Comparison of ENCODE assay signal across 17 cellular contexts in genomic region chr4:62051332-62051731, GRCh38.
DNase-seq lines count a peak whose midpoint lies in the region; TF ChIP-seq lines count a peak whose summit lies in the region.
"Had no signal": no experiment of that assay in that cellular context is flagged by ENCODE, and none has a peak within 500 bp of the region (broad histone marks: within the 10 kb centered on the region; RNA-seq: fewer than 3 reads in every experiment).

No MANE protein-coding gene starts in this region.

- no peak overlapping the region for H3K23ac ChIP-seq in mesenchymal stem cell (ENCODE audit: low read length in 2 of 2)

- no peak overlapping the region for H3K9ac ChIP-seq in mammary epithelial cell (ENCODE audit: insufficient read depth, low read length)
- no peak overlapping the region for H3K9ac ChIP-seq in mesenchymal stem cell (ENCODE audit: low read length)
- H3K9ac ChIP-seq: BLaER1 had no signal

- H2BK15ac ChIP-seq in mesenchymal stem cell (ENCODE audit: low read depth, poor library complexity, severe bottlenecking): no peak overlapping the region

- no peak overlapping the region for H3K27ac ChIP-seq in mammary epithelial cell (ENCODE audit: insufficient read depth, low read depth, low read length)
- no peak overlapping the region for H3K27ac ChIP-seq in mesenchymal stem cell (ENCODE audit: low read length, poor library complexity, severe bottlenecking)
- H3K27ac ChIP-seq: 22Rv1, BLaER1, HL-60 had no signal

- in situ Hi-C loops in mammary epithelial cell (cut with MboI; ENCODE audit: low sequenced_read_pairs in 2 of 2): no loop called here

- no peak for TF ChIP-seq CTCF in MCF 10A (IDR thresholded peaks at IDR 0.05; ENCODE audit: unreplicated experiment)
- TF ChIP-seq CTCF in mammary epithelial cell (conservative IDR thresholded peaks at IDR 0.05 in 1 of 2, IDR thresholded peaks at IDR 0.05 in 1 of 2; ENCODE audit: extremely low read depth in 1 of 2, insufficient read depth in 1 of 2, low read depth in 1 of 2, low read length in 2 of 2): no peak
- TF ChIP-seq CTCF in epithelial cell of esophagus (IDR thresholded peaks at IDR 0.05; ENCODE audit: insufficient read depth, low read depth, low read length, missing control alignments): no peak
- no peak for TF ChIP-seq CTCF in endothelial cell (IDR thresholded peaks at IDR 0.05; ENCODE audit: unreplicated experiment)

- no peak overlapping the region for H2AK5ac ChIP-seq in mesenchymal stem cell (ENCODE audit: low read length, severe bottlenecking)

- POLR2A ChIA-PET in MCF 10A (lab: Yijun Ruan, JAX): no interaction called here

- no TSS peak for BruUV-seq in MCF 10A (replicated peaks; lab: Mats Ljungman, UMichigan)
- no TSS peak for BruUV-seq in mammary epithelial cell (replicated peaks; lab: Mats Ljungman, UMichigan)

- CTCF ChIA-PET in MCF 10A (lab: Yijun Ruan, JAX) (no interaction called here), mammary epithelial cell (lab: Charles Lee; ENCODE audit: low non-redundant PET) (no interaction called here)

- H3K4me3 ChIP-seq in mammary epithelial cell (replicated peaks in 1 of 3; ENCODE audit: insufficient read depth in 1 of 3, low read depth in 2 of 3, low read length in 3 of 3) (no peak overlapping the region), epithelial cell of esophagus (ENCODE audit: low read length) (no peak overlapping the region), mesenchymal stem cell (ENCODE audit: insufficient read depth in 1 of 2, low read depth in 1 of 2, low read length in 2 of 2) (no peak overlapping the region)
- H3K4me3 ChIP-seq: BLaER1 had no signal

- no peak overlapping the region for H3K18ac ChIP-seq in mesenchymal stem cell (ENCODE audit: low read depth in 1 of 2, low read length in 2 of 2)

- no peak overlapping the region for H3K4me3 Mint-ChIP-seq in MCF 10A (ENCODE audit: unreplicated experiment)
- H3K4me3 Mint-ChIP-seq in endothelial cell (ENCODE audit: unreplicated experiment): no peak overlapping the region
- H3K4me3 Mint-ChIP-seq: CD4-positive, CD25-positive, alpha-beta regulatory T cell had no signal

- H3K27ac Mint-ChIP-seq in MCF 10A (ENCODE audit: low read depth, unreplicated experiment) (no peak overlapping the region), endothelial cell (ENCODE audit: unreplicated experiment) (no peak overlapping the region)
- H3K27ac Mint-ChIP-seq: CD4-positive, CD25-positive, alpha-beta regulatory T cell had no signal

- 55% methylated on average over 3 of the region's 3 CpGs for WGBS in mammary epithelial cell (ENCODE audit: low coverage, missing lambda C conversion rate)
- WGBS in mesenchymal stem cell: 40% methylated on average over 1 of the region's 3 CpGs

- no peak overlapping the region for H3K14ac ChIP-seq in mesenchymal stem cell (ENCODE audit: low read length in 2 of 2)

- H4K20me1 ChIP-seq in mammary epithelial cell (ENCODE audit: insufficient read depth, low read length): no peaks in the 10 kb centered on the region
- H4K20me1 ChIP-seq: BLaER1 had no signal

- H3K4me1 ChIP-seq in mammary epithelial cell (ENCODE audit: insufficient read depth, low read length) (no peaks in the 10 kb centered on the region), mesenchymal stem cell (ENCODE audit: control insufficient read depth, insufficient read depth, low read depth, low read length) (no peaks in the 10 kb centered on the region)
- H3K4me1 ChIP-seq: BLaER1 had no signal

- H2BK5ac ChIP-seq in mesenchymal stem cell (ENCODE audit: low read depth, low read length, poor library complexity, severe bottlenecking): no peak overlapping the region

- H3K9me3 Mint-ChIP-seq in MCF 10A (ENCODE audit: unreplicated experiment): no peaks in the 10 kb centered on the region
- no peaks in the 10 kb centered on the region for H3K9me3 Mint-ChIP-seq in endothelial cell (ENCODE audit: unreplicated experiment)

- H3K36me3 ChIP-seq in mammary epithelial cell (ENCODE audit: insufficient read depth, low read length): no peaks in the 10 kb centered on the region
- H3K36me3 ChIP-seq in mesenchymal stem cell (ENCODE audit: control insufficient read depth in 1 of 2, insufficient read depth in 2 of 2, low read depth in 1 of 2, low read length in 2 of 2): no peaks in the 10 kb centered on the region
- H3K36me3 ChIP-seq: BLaER1 had no signal

- H3K4me2 ChIP-seq in mammary epithelial cell (ENCODE audit: insufficient read depth, low read depth, low read length) (no peak overlapping the region), mesenchymal stem cell (ENCODE audit: low read length, poor library complexity, severe bottlenecking) (no peak overlapping the region)
- H3K4me2 ChIP-seq: BLaER1 had no signal

- DNase-seq in MCF 10A (ENCODE audit: unreplicated experiment) (peak; percentile 17), mammary epithelial cell (no peak), RKO (ENCODE audit: low spot score) (peak; percentile 1), epithelial cell of esophagus (ENCODE audit: low read depth) (peak; percentile 15), mesenchymal stem cell (peak; percentile 17), GM03348 (ENCODE audit: low spot score) (no peak), endothelial cell (ENCODE audit: low spot score) (no peak), NCI-H1092 (lab: John Stamatoyannopoulos, UW) (no peak)
- DNase-seq: AML-193; CD4-positive, CD25-positive, alpha-beta regulatory T cell; DMS79 treated with DMSO at 0.1 percent for 48 hours; EL; GDM1; KG1 had no signal

- H3K27me3 Mint-ChIP-seq in MCF 10A (ENCODE audit: insufficient read depth, unreplicated experiment): no peaks in the 10 kb centered on the region
- H3K27me3 Mint-ChIP-seq in endothelial cell (ENCODE audit: unreplicated experiment): no peaks in the 10 kb centered on the region
- H3K27me3 Mint-ChIP-seq: CD4-positive, CD25-positive, alpha-beta regulatory T cell had no signal

- H2AFZ ChIP-seq in mammary epithelial cell (ENCODE audit: low read depth, low read length) (no peak overlapping the region), mesenchymal stem cell (ENCODE audit: low read depth, low read length) (no peak overlapping the region)

- no peaks in the 10 kb centered on the region for H3K79me2 ChIP-seq in mammary epithelial cell (ENCODE audit: insufficient read depth, low read length)

- H3K4me1 Mint-ChIP-seq in MCF 10A (ENCODE audit: insufficient read depth, unreplicated experiment) (no peaks in the 10 kb centered on the region), endothelial cell (ENCODE audit: unreplicated experiment) (no peaks in the 10 kb centered on the region)
- H3K4me1 Mint-ChIP-seq: CD4-positive, CD25-positive, alpha-beta regulatory T cell had no signal

- H3K9me3 ChIP-seq in mammary epithelial cell (replicated peaks; ENCODE audit: insufficient read depth, low read length) (no peaks in the 10 kb centered on the region), mesenchymal stem cell (ENCODE audit: control insufficient read depth, low read length) (no peaks in the 10 kb centered on the region)
- H3K9me3 ChIP-seq: BLaER1 had no signal

- H4K8ac ChIP-seq in mesenchymal stem cell (ENCODE audit: low read length): no peak overlapping the region

- no peaks in the 10 kb centered on the region for H3K27me3 ChIP-seq in mammary epithelial cell (ENCODE audit: insufficient read depth, low read length)
- no peaks in the 10 kb centered on the region for H3K27me3 ChIP-seq in mesenchymal stem cell (ENCODE audit: control insufficient read depth in 1 of 2, insufficient read depth in 1 of 2, low read length in 2 of 2)
- H3K27me3 ChIP-seq: BLaER1 had no signal

- H2BK120ac ChIP-seq in mesenchymal stem cell (ENCODE audit: low read depth, low read length): no peak overlapping the region

- H3K4ac ChIP-seq in mesenchymal stem cell (ENCODE audit: low read depth in 1 of 2, low read length in 2 of 2): no peak overlapping the region

- no peak overlapping the region for H4K91ac ChIP-seq in mesenchymal stem cell (ENCODE audit: low read length)

- H3K36me3 Mint-ChIP-seq in MCF 10A (ENCODE audit: insufficient read depth, unreplicated experiment) (no peaks in the 10 kb centered on the region), endothelial cell (ENCODE audit: low read depth, unreplicated experiment) (no peaks in the 10 kb centered on the region)
- H3K36me3 Mint-ChIP-seq: CD4-positive, CD25-positive, alpha-beta regulatory T cell had no signal

- H2BK12ac ChIP-seq in mesenchymal stem cell (ENCODE audit: low read length in 2 of 2): no peak overlapping the region

- H3K79me1 ChIP-seq in mesenchymal stem cell (replicated peaks; ENCODE audit: low read length, poor library complexity, severe bottlenecking): no peaks in the 10 kb centered on the region

- dilution Hi-C loops in mammary epithelial cell (cut with HindIII; ENCODE audit: low sequenced_read_pairs): no loop called here

- intact Hi-C loops in MCF 10A (cut with micrococcal nuclease): no loop called here
- intact Hi-C loops in mammary epithelial cell (cut with micrococcal nuclease): no loop called here

Comparison
In these comparisons a context has a peak if more than half of its experiments do, and no peak if none do; other contexts are left out.
1. DNase-seq: peak in MCF 10A (single experiment), RKO (single experiment), epithelial cell of esophagus (single experiment) and mesenchymal stem cell (single experiment); none in mammary epithelial cell (single experiment), GM03348 (single experiment), endothelial cell (single experiment) and NCI-H1092 (single experiment).